8 cellular contexts compared by ENCODE assay signal in the genomic region with DNA sequence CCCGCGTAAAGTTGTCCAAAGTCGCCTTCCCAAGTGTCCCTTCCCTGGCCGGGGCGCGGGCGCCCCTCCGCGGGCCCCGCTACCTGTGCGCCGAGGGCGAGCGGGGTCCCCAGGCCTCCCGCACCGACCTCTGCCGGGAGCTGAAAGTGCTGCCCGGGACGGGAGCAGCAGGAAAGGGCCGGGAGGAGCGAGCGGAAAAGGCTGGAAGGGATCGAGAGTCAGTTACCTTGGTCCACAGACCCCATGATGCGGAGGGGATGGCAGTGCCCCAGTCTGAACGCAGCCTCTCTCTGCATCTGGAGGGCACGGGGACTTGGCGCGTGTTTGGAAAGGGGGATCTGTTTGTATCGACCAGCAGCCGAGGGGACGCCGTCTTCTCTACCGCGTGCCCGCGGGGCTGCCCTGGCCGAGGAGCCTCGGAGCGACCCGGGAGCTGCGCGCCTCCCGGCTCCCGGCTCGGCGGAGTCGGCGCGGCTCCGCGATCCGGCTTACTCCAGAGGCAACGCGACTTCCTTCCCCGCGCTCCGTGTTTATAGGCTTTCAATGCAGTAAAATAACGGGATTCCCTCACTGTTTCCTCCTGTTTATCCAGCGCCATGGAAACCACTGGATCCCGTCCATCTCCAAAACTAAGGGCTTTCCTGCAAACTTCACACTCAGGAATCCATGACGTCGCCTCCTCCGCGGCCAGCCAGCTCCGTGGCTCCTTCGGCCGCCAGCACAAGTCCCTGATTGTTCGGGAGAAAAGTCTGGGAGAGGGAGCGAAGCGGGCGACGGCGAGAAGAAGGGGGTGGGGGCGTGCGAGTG. TPM values are rescaled to one million over a fixed set of nuclear protein-coding genes. Genes with fewer than 3 reads are reported as not detected.
DNase-seq lines count a peak whose midpoint lies in the region; ATAC-seq, FAIRE-seq and TF ChIP-seq lines count a peak whose summit lies in the region.

No MANE protein-coding gene starts in this region.

- H3F3A ChIP-seq in SK-N-SH (replicated peaks; ENCODE audit: insufficient read depth), result peaks cover 31% of the 10 kb centered on the region

- peaks cover 17% of the 10 kb centered on the region for H3K79me2 ChIP-seq in SK-N-SH (ENCODE audit: insufficient read depth)

- H3K36me3 ChIP-seq in SK-N-SH (replicated peaks in 1 of 2; ENCODE audit: control insufficient read depth in 1 of 2, insufficient read depth in 2 of 2, low read length in 1 of 2), result no peaks in the 10 kb centered on the region
- no peaks in the 10 kb centered on the region for H3K36me3 ChIP-seq in sigmoid colon

- H4K20me1 ChIP-seq in SK-N-SH (ENCODE audit: insufficient read depth), result peaks cover 14% of the 10 kb centered on the region; the same call in 1 of the 2 replicates

- CTCF ChIA-PET in SK-N-SH (lab: Yijun Ruan, JAX), result interaction anchor here (0.6 to 2.0 kb wide), 9 partner anchors 10 to 690 kb away, joined by 3 to 8 read pairs (median 4); no protein-coding TSS in a partner anchor

- DNase-seq in AG09309 (ENCODE audit: low read depth), result peak; percentile 79
- peak; percentile 61 for DNase-seq in H54 (ENCODE audit: insufficient read length, low spot score)
- DNase-seq in SK-N-SH, result peak; percentile 82
- DNase-seq in cerebellar cortex (ENCODE audit: low spot score), result peak; percentile 67
- peak; percentile 48 for DNase-seq in inferior parietal cortex (ENCODE audit: extremely low spot score)
- peak; percentile 94 for DNase-seq in sigmoid colon
- DNase-seq in GDM1 (lab: John Stamatoyannopoulos, UW), result no peak

- no peak for ATAC-seq in HG03571 (IDR thresholded peaks at IDR 0.05; ENCODE audit: unreplicated experiment)

- TF ChIP-seq EP300 in SK-N-SH (IDR thresholded peaks at IDR 0.05; ENCODE audit: borderline replicate concordance in 1 of 2, low read depth in 1 of 2, low read length in 1 of 2) (peak in 1 of 2 experiments; percentile 14; a peak in 1 of 4 replicates), sigmoid colon (IDR thresholded peaks at IDR 0.05) (no peak)

- H3K27ac ChIP-seq in SK-N-SH (ENCODE audit: low read depth in 2 of 2, low read length in 1 of 2) (peak overlapping the region in 1 of 2 experiments; percentile 99; a peak in 3 of 4 replicates), sigmoid colon (peak overlapping the region; percentile 83 to 92 (median 86))

- no peaks in the 10 kb centered on the region for H3K27me3 ChIP-seq in SK-N-SH (ENCODE audit: insufficient read depth)
- no peaks in the 10 kb centered on the region for H3K27me3 ChIP-seq in sigmoid colon

- WGBS in SK-N-SH (ENCODE audit: low lambda C conversion rate), result 2% methylated on average over 29 of the region's 75 CpGs
- whole genome bisulfite sequencing in sigmoid colon, 2 donors, result 1% methylated on average over 75 of the region's 75 CpGs

- peak overlapping the region; percentile 98 for H3K4me2 ChIP-seq in SK-N-SH

- POLR2A ChIA-PET in SK-N-SH (lab: Yijun Ruan, JAX), result no interaction called here

- H3K4me3 ChIP-seq in AG09309 (ENCODE audit: control insufficient read depth, low read depth, low read length), result peak overlapping the region; percentile 60
- peak overlapping the region; percentile 57 to 80 for H3K4me3 ChIP-seq in SK-N-SH (ENCODE audit: low read depth in 2 of 2, low read length in 1 of 2)
- H3K4me3 ChIP-seq in sigmoid colon, result peak overlapping the region; percentile 20 to 57 (median 49)

- TF ChIP-seq POLR2A in H54 (IDR thresholded peaks at IDR 0.05; ENCODE audit: low read depth, low read length) (no peak), sigmoid colon (IDR thresholded peaks at IDR 0.05) (peak; percentile 17 to 33)

- H3K4me1 ChIP-seq in SK-N-SH (ENCODE audit: control insufficient read depth in 1 of 2, insufficient read depth in 2 of 2, low read depth in 1 of 2, low read length in 1 of 2) (peaks cover 16 to 29% of the 10 kb centered on the region in 2 experiments), sigmoid colon (peaks cover 0 to 57% (median 49%) of the 10 kb centered on the region in 4 donors)

- H3K9ac ChIP-seq in SK-N-SH, result peak overlapping the region; percentile 98

- TF ChIP-seq CTCF in AG09309 (IDR thresholded peaks at IDR 0.05; ENCODE audit: control insufficient read depth, insufficient read depth, low read depth, low read length, missing control alignments) (no peak), SK-N-SH (IDR thresholded peaks at IDR 0.05) (peak; percentile 17; the same call in 1 of the 2 replicates), sigmoid colon (IDR thresholded peaks at IDR 0.05) (no peak)

- H3K9me2 ChIP-seq in SK-N-SH, result no peaks in the 10 kb centered on the region

- H2AFZ ChIP-seq in SK-N-SH (ENCODE audit: low read depth), result peak overlapping the region; percentile 44; the same call in 1 of the 2 replicates

- no peaks in the 10 kb centered on the region for H3K9me3 ChIP-seq in SK-N-SH
- no peaks in the 10 kb centered on the region for H3K9me3 ChIP-seq in sigmoid colon

- FAIRE-seq in H54 (lab: Jason Lieb, UNC), result no peak

- TF ChIP-seq RAD21 in SK-N-SH (IDR thresholded peaks at IDR 0.05; ENCODE audit: low read length), result peak; percentile 27; the same call in 1 of the 2 replicates

- intact Hi-C loops in sigmoid colon (cut with DNase I), result loop anchor here (2.0 kb wide), 2 partner anchors 32 to 116 kb away; no protein-coding TSS in a partner anchor

TF ChIP-seq in SK-N-SH, 30 proteins besides CTCF, POLR2A, EP300 and RAD21:
- TF ChIP-seq, protein P1, sequence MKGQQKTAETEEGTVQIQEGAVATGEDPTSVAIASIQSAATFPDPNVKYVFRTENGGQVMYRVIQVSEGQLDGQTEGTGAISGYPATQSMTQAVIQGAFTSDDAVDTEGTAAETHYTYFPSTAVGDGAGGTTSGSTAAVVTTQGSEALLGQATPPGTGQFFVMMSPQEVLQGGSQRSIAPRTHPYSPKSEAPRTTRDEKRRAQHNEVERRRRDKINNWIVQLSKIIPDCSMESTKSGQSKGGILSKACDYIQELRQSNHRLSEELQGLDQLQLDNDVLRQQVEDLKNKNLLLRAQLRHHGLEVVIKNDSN (IDR thresholded peaks at IDR 0.05; ENCODE audit: borderline replicate concordance, low read depth), result no peak
- TF ChIP-seq, protein P2, sequence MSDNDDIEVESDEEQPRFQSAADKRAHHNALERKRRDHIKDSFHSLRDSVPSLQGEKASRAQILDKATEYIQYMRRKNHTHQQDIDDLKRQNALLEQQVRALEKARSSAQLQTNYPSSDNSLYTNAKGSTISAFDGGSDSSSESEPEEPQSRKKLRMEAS (IDR thresholded peaks at IDR 0.05; ENCODE audit: low read depth), result peak; percentile 10; the same call in 1 of the 2 replicates
- TF ChIP-seq, protein P3, sequence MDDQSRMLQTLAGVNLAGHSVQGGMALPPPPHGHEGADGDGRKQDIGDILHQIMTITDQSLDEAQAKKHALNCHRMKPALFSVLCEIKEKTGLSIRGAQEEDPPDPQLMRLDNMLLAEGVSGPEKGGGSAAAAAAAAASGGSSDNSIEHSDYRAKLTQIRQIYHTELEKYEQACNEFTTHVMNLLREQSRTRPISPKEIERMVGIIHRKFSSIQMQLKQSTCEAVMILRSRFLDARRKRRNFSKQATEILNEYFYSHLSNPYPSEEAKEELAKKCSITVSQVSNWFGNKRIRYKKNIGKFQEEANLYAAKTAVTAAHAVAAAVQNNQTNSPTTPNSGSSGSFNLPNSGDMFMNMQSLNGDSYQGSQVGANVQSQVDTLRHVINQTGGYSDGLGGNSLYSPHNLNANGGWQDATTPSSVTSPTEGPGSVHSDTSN (IDR thresholded peaks at IDR 0.05), result peak; percentile 35; the same call in 1 of the 2 replicates
- TF ChIP-seq, protein P4, sequence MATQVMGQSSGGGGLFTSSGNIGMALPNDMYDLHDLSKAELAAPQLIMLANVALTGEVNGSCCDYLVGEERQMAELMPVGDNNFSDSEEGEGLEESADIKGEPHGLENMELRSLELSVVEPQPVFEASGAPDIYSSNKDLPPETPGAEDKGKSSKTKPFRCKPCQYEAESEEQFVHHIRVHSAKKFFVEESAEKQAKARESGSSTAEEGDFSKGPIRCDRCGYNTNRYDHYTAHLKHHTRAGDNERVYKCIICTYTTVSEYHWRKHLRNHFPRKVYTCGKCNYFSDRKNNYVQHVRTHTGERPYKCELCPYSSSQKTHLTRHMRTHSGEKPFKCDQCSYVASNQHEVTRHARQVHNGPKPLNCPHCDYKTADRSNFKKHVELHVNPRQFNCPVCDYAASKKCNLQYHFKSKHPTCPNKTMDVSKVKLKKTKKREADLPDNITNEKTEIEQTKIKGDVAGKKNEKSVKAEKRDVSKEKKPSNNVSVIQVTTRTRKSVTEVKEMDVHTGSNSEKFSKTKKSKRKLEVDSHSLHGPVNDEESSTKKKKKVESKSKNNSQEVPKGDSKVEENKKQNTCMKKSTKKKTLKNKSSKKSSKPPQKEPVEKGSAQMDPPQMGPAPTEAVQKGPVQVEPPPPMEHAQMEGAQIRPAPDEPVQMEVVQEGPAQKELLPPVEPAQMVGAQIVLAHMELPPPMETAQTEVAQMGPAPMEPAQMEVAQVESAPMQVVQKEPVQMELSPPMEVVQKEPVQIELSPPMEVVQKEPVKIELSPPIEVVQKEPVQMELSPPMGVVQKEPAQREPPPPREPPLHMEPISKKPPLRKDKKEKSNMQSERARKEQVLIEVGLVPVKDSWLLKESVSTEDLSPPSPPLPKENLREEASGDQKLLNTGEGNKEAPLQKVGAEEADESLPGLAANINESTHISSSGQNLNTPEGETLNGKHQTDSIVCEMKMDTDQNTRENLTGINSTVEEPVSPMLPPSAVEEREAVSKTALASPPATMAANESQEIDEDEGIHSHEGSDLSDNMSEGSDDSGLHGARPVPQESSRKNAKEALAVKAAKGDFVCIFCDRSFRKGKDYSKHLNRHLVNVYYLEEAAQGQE (IDR thresholded peaks at IDR 0.05; ENCODE audit: low read depth, low read length), result peak; percentile 16; the same call in 1 of the 2 replicates
- no peak for TF ChIP-seq NRF1 (IDR thresholded peaks at IDR 0.05; ENCODE audit: low read depth, low read length)
- peak; percentile 35; the same call in 1 of the 2 replicates for TF ChIP-seq NFIC (IDR thresholded peaks at IDR 0.05; ENCODE audit: borderline replicate concordance)
- peak; percentile 4; the same call in 1 of the 2 replicates for TF ChIP-seq TEAD4 (IDR thresholded peaks at IDR 0.05; ENCODE audit: borderline replicate concordance, insufficient read depth)
- no peak; the same call in 1 of the 2 replicates for TF ChIP-seq POLR2AphosphoS5 (IDR thresholded peaks at IDR 0.05; ENCODE audit: low read depth, low read length)
- TF ChIP-seq SMC3 (IDR thresholded peaks at IDR 0.05; ENCODE audit: low read depth, low read length), result no peak
TF ChIP-seq in SK-N-SH: peak in this region for 5.

RNA-seq across cellular contexts. Expression of a gene that starts 20.0 kb away (rescaled TPM):
- polyA plus RNA-seq in SK-N-SH (2012; rRNA removed), result 0.13 and 0.36 TPM in 2 replicates
- 0.21 and 0.28 TPM in 2 replicates for polyA plus RNA-seq in SK-N-SH (2012; cell fraction: cytosol; rRNA removed)
- polyA plus RNA-seq in SK-N-SH (2012; cell fraction: nucleus; rRNA removed), result 0.90 and 1.0 TPM in 2 replicates
- total RNA-seq in sigmoid colon, result 10 to 100 TPM in 1 of 4 donors, 1 to 10 TPM in 3; 3.5 to 16.9 (median 5.8) TPM
- polyA plus RNA-seq in sigmoid colon, result 1 to 10 TPM; 1.4 to 5.4 (median 1.8) TPM
